ENCODE assay signal across 30 cellular contexts in genomic region chr19:5141926-5142724, GRCh38.
DNase-seq lines count a peak whose midpoint lies in the region; ATAC-seq, FAIRE-seq and TF ChIP-seq lines count a peak whose summit lies in the region.
"Had no signal": no experiment of that assay in that cellular context is flagged by ENCODE, and none has a peak within 500 bp of the region (broad histone marks: within the 10 kb centered on the region; RNA-seq: fewer than 3 reads in every experiment).

No MANE protein-coding gene starts in this region.

- peaks cover 23% of the 10 kb centered on the region for H3K4me1 Mint-ChIP-seq in T-helper 2 cell treated with Interferon-gamma antibody and Interleukin-4, amounts not matched to agents 5 μg/mL and 100 μg/mL, for 36 hours (ENCODE audit: low read depth)

- FAIRE-seq in GM12891 (lab: Jason Lieb, UNC) = no peak

- no peak overlapping the region for H3K4me3 Mint-ChIP-seq in T-helper 2 cell treated with Interferon-gamma antibody and Interleukin-4, amounts not matched to agents 5 μg/mL and 100 μg/mL, for 36 hours
- H3K4me3 Mint-ChIP-seq: activated CD8-positive, alpha-beta T cell treated with anti-CD3 and anti-CD28 coated beads for 36 hours; CD4-positive, alpha-beta T cell; central memory CD8-positive, alpha-beta T cell; dendritic cell treated with granulocyte-macrophage colony-stimulating factor and Interleukin-4, amounts not matched to agents 40 ng/mL and 50 ng/mL, for 4 days; H9; mesothelial cell of epicardium; natural killer cell; T-cell had no signal

- DNase-seq in GM12891 (ENCODE audit: insufficient read length, low spot score) (no peak), right cardiac atrium (peak; percentile 7 to 69 (median 56)), spleen (peak; percentile 73), ACHN (no peak)
- no peak for DNase-seq in activated CD4-positive, alpha-beta T cell treated with anti-CD3 and anti-CD28 coated beads for 1 hour
- DNase-seq in T-helper 2 cell treated with Interferon-gamma antibody and Interleukin-4, amounts not matched to agents 5 μg/mL and 100 μg/mL, for 36 hours (ENCODE audit: low spot score) = no peak
- DNase-seq: activated CD4-positive, CD25-positive, alpha-beta regulatory T cell treated with anti-CD3 and anti-CD28 coated beads, Interleukin-2, amount 50 U/mL, for 72 hours; activated effector memory CD4-positive, alpha-beta T cell treated with Interleukin-2 at 50 U/mL for 16 hours; CD4-positive, alpha-beta T cell; foreskin keratinocyte; H9; KBM-7; MM.1S; natural killer cell; NCI-H1417; NCI-H2029 treated with DMSO at 0.1 percent for 48 hours; NCI-H69; Peyer's patch; stimulated activated CD4-positive, alpha-beta T cell treated with anti-CD3 and anti-CD28 coated beads, Interleukin-2, amount 100 ng/mL, for 48 hours; substantia nigra; T-cell had no signal

- H3K27ac Mint-ChIP-seq in T-helper 2 cell treated with Interferon-gamma antibody and Interleukin-4, amounts not matched to agents 5 μg/mL and 100 μg/mL, for 36 hours = no peak overlapping the region
- H3K27ac Mint-ChIP-seq: CD4-positive, alpha-beta T cell; dendritic cell treated with granulocyte-macrophage colony-stimulating factor and Interleukin-4, amounts not matched to agents 40 ng/mL and 50 ng/mL, for 4 days; H9; mesothelial cell of epicardium; T-cell had no signal

- H3K9me3 ChIP-seq in right cardiac atrium (ENCODE audit: control insufficient read depth, low read length) = no peaks in the 10 kb centered on the region
- no peaks in the 10 kb centered on the region for H3K9me3 ChIP-seq in spleen
- H3K9me3 ChIP-seq: esophagus muscularis mucosa, left lung, Peyer's patch, SJSA1 had no signal

- no peak for TF ChIP-seq CTCF in VCaP (conservative IDR thresholded peaks at IDR 0.05)
- no peak for TF ChIP-seq CTCF in spleen (IDR thresholded peaks at IDR 0.05 in 8 of 11, conservative IDR thresholded peaks at IDR 0.05 in 3 of 11)

- H3K4me1 ChIP-seq in right cardiac atrium (ENCODE audit: control insufficient read depth, insufficient read depth, low read length) (no peaks in the 10 kb centered on the region), spleen (peaks cover 21 to 70% (median 56%) of the 10 kb centered on the region in 6 donors)
- H3K4me1 ChIP-seq: foreskin keratinocyte had no signal

- intact Hi-C loops in right cardiac atrium (cut with DNase I) = loop anchor here in 2 of 4 donors (5.0 to 10.0 kb wide), 2 partner anchors 90 to 97 kb away; no protein-coding TSS in a partner anchor
- intact Hi-C loops in spleen (cut with DNase I; ENCODE audit: low total_unique reads) = no loop called here

- H3K36me3 Mint-ChIP-seq in T-helper 2 cell treated with Interferon-gamma antibody and Interleukin-4, amounts not matched to agents 5 μg/mL and 100 μg/mL, for 36 hours (ENCODE audit: low read depth) = peaks cover 35% of the 10 kb centered on the region
- H3K36me3 Mint-ChIP-seq: natural killer cell had no signal

- 86% methylated on average over 35 of the region's 35 CpGs for WGBS in right cardiac atrium
- 88 to 95% (median 92%) methylated on average over 19 to 35 of the region's 35 CpGs for WGBS in spleen, 5 donors

- TF ChIP-seq POLR2A in GM12891 (IDR thresholded peaks at IDR 0.05; ENCODE audit: low read depth, low read length) = peak; percentile 58
- TF ChIP-seq POLR2A in spleen (IDR thresholded peaks at IDR 0.05) = no peak

- H3K27ac ChIP-seq in VCaP (peak overlapping the region; percentile 36; the same call in 1 of the 2 replicates), right cardiac atrium (ENCODE audit: low read length) (no peak overlapping the region), spleen (peak overlapping the region in 4 of 8 donors; percentile 4 to 55 (median 30))
- H3K27ac ChIP-seq: esophagus muscularis mucosa, foreskin keratinocyte, left lung, SJSA1 had no signal

- H3K4me3 ChIP-seq in right cardiac atrium (ENCODE audit: low read length) (no peak overlapping the region), spleen (no peak overlapping the region)
- H3K4me3 ChIP-seq: esophagus muscularis mucosa, left lung, Peyer's patch, SJSA1 had no signal

- H3K27me3 Mint-ChIP-seq in T-helper 2 cell treated with Interferon-gamma antibody and Interleukin-4, amounts not matched to agents 5 μg/mL and 100 μg/mL, for 36 hours (ENCODE audit: low read depth) = peaks cover 4% of the 10 kb centered on the region
- H3K27me3 Mint-ChIP-seq: activated CD8-positive, alpha-beta T cell treated with anti-CD3 and anti-CD28 coated beads for 36 hours; CD4-positive, alpha-beta T cell; central memory CD8-positive, alpha-beta T cell; dendritic cell treated with granulocyte-macrophage colony-stimulating factor and Interleukin-4, amounts not matched to agents 40 ng/mL and 50 ng/mL, for 4 days; T-cell had no signal

- ATAC-seq in right cardiac atrium (no peak), HG03521 (IDR thresholded peaks at IDR 0.05; ENCODE audit: unreplicated experiment) (no peak)
- ATAC-seq: activated CD8-positive, alpha-beta T cell treated with anti-CD3 and anti-CD28 coated beads for 36 hours; foreskin keratinocyte; left lung; natural killer cell; T-cell had no signal

- H3K27me3 ChIP-seq in right cardiac atrium (ENCODE audit: control insufficient read depth, insufficient read depth) (no peaks in the 10 kb centered on the region), spleen (replicated peaks in 1 of 7) (no peaks in the 10 kb centered on the region)
- H3K27me3 ChIP-seq: esophagus muscularis mucosa, foreskin keratinocyte, left lung, Peyer's patch, SJSA1 had no signal

- H3K9me3 Mint-ChIP-seq in T-helper 2 cell treated with Interferon-gamma antibody and Interleukin-4, amounts not matched to agents 5 μg/mL and 100 μg/mL, for 36 hours = no peaks in the 10 kb centered on the region
- H3K9me3 Mint-ChIP-seq: CD4-positive, alpha-beta T cell; central memory CD8-positive, alpha-beta T cell; dendritic cell treated with granulocyte-macrophage colony-stimulating factor and Interleukin-4, amounts not matched to agents 40 ng/mL and 50 ng/mL, for 4 days; H9; mesothelial cell of epicardium; natural killer cell; T-cell had no signal

- in situ Hi-C loops in ACHN (cut with HindIII; ENCODE audit: low pct_ligation_motif_present, low pct_unique_long_range_greater_than_20kb, low sequenced_read_pairs) = no loop called here

- peaks cover 7 to 100% (median 87%) of the 10 kb centered on the region in 6 donors for H3K36me3 ChIP-seq in spleen

TF ChIP-seq in GM12891, 5 proteins besides CTCF, POLR2A, EP300 and RAD21:
- TF ChIP-seq POLR2AphosphoS5 (IDR thresholded peaks at IDR 0.05; ENCODE audit: low read depth, low read length) = no peak; the same call in 1 of the 2 replicates
- no peak for TF ChIP-seq POU2F2 (IDR thresholded peaks at IDR 0.05; ENCODE audit: low read depth, low read length)
- no peak for TF ChIP-seq PAX5 (IDR thresholded peaks at IDR 0.05; ENCODE audit: insufficient read depth, low read length, severe bottlenecking)
- no peak for TF ChIP-seq TAF1 (IDR thresholded peaks at IDR 0.05; ENCODE audit: low read depth, low read length)
- TF ChIP-seq SPI1 (IDR thresholded peaks at IDR 0.05; ENCODE audit: low read depth, low read length) = no peak
TF ChIP-seq in GM12891: peak in this region for 0.

Comparison
In these comparisons a context has a peak if more than half of its experiments do, and no peak if none do; other contexts are left out.
1. DNase-seq: peak in right cardiac atrium (3 of 3) and spleen (single experiment); none in GM12891 (single experiment), activated CD4-positive, alpha-beta T cell treated with anti-CD3 and anti-CD28 coated beads for 1 hour (single experiment), ACHN (single experiment) and T-helper 2 cell treated with Interferon-gamma antibody and Interleukin-4, amounts not matched to agents 5 μg/mL and 100 μg/mL, for 36 hours (single experiment).